In the genomic region with DNA sequence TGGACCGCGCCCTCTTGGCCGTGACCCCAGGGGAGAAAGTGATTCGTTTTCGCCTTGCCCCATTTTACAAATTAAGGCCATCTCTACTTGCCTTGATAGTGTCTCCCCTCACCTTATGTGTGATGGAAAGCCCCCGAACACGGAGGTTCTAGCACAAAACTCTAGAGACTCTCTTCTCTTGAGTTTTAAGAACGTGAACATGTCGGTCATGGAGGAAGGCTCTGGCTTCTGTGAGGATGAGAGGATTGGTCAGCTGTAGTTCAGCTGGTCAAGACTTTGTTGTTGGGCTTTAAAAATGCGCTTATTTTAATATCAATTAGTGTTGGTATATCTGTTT, we compare ENCODE assay signal across 8 cellular contexts. TPM values are rescaled to one million over a fixed set of nuclear protein-coding genes. Genes with fewer than 3 reads are reported as not detected.
DNase-seq lines count a peak whose midpoint lies in the region; ATAC-seq and TF ChIP-seq lines count a peak whose summit lies in the region.

No MANE protein-coding gene starts in this region.

- H2AFZ ChIP-seq in OCI-LY7 (ENCODE audit: low read length) (peak overlapping the region; percentile 76), neuron (ENCODE audit: low read depth, low read length) (peak overlapping the region; percentile 79)

- POLR2A ChIA-PET in CD8-positive, alpha-beta T cell (lab: Charles Lee): no interaction called here
- POLR2A ChIA-PET in OCI-LY7 (lab: Charles Lee): interaction anchor here (0.5 to 2.2 kb wide), 5 partner anchors 9 to 608 kb away, joined by 3 to 8 read pairs (median 3); no protein-coding TSS in a partner anchor

- H3K9me2 ChIP-seq in OCI-LY7 (ENCODE audit: insufficient read depth, low read length): no peaks in the 10 kb centered on the region

- peak; percentile 38 for ATAC-seq in CD8-positive, alpha-beta T cell
- ATAC-seq in GM21576 (IDR thresholded peaks at IDR 0.05; ENCODE audit: unreplicated experiment): peak; percentile 16
- no peak for ATAC-seq in HG02571 (IDR thresholded peaks at IDR 0.05; ENCODE audit: unreplicated experiment)

- peaks cover 31% of the 10 kb centered on the region for H3K36me3 Mint-ChIP-seq in CD8-positive, alpha-beta T cell

- H3K79me2 ChIP-seq in OCI-LY7 (ENCODE audit: insufficient read depth, low read depth, low read length): peaks cover 36% of the 10 kb centered on the region

- CTCF ChIA-PET in CD8-positive, alpha-beta T cell (lab: Charles Lee): interaction anchor here (1.2 to 2.6 kb wide), 2 partner anchors 19 to 114 kb away, joined by 3 to 7 read pairs; no protein-coding TSS in a partner anchor
- CTCF ChIA-PET in OCI-LY7 (lab: Charles Lee; ENCODE audit: unreplicated experiment): no interaction called here

- no peaks in the 10 kb centered on the region for H3K9me3 ChIP-seq in CD8-positive, alpha-beta T cell (ENCODE audit: low read length)
- peaks cover 19% of the 10 kb centered on the region for H3K9me3 ChIP-seq in OCI-LY7 (ENCODE audit: low read length)
- H3K9me3 ChIP-seq in neuron (ENCODE audit: low read length): no peaks in the 10 kb centered on the region

- peaks cover 26% of the 10 kb centered on the region for H3K4me1 Mint-ChIP-seq in CD8-positive, alpha-beta T cell (ENCODE audit: low read depth)

- peak overlapping the region; percentile 91 for H3K27ac Mint-ChIP-seq in CD8-positive, alpha-beta T cell

- no peaks in the 10 kb centered on the region for H3K27me3 ChIP-seq in CD8-positive, alpha-beta T cell (ENCODE audit: insufficient read depth, low read length)
- H3K27me3 ChIP-seq in neuron (ENCODE audit: insufficient read depth, low read length): peaks cover 8% of the 10 kb centered on the region

- H3K4me1 ChIP-seq in CD8-positive, alpha-beta T cell (ENCODE audit: insufficient read depth, low read length): peaks cover 11% of the 10 kb centered on the region
- H3K4me1 ChIP-seq in OCI-LY7 (ENCODE audit: insufficient read depth, low read length, poor library complexity, severe bottlenecking) (peaks cover 9% of the 10 kb centered on the region), neuron (ENCODE audit: insufficient read depth, low read length) (peaks cover 4% of the 10 kb centered on the region)

- in situ Hi-C loops in KBM-7 (cut with MboI; ENCODE audit: low pct_unique_long_range_greater_than_20kb, low sequenced_read_pairs): no loop called here

- H3K4me3 Mint-ChIP-seq in CD8-positive, alpha-beta T cell: peak overlapping the region; percentile 94

- no peak for DNase-seq in CD8-positive, alpha-beta T cell
- no peak for DNase-seq in OCI-LY7 (ENCODE audit: low spot score)
- no peak for DNase-seq in epithelial cell of prostate (ENCODE audit: low read depth, low spot score)
- DNase-seq in occipital lobe (lab: John Stamatoyannopoulos, UW): no peak
- no peak for DNase-seq in KBM-7

- H4K20me1 ChIP-seq in OCI-LY7 (ENCODE audit: insufficient read depth, low read length): no peaks in the 10 kb centered on the region

- peak overlapping the region; percentile 77 for H3K4me2 ChIP-seq in OCI-LY7 (ENCODE audit: low read length)

- peaks cover 12% of the 10 kb centered on the region for H3K36me3 ChIP-seq in CD8-positive, alpha-beta T cell (ENCODE audit: insufficient read depth, low read length)
- H3K36me3 ChIP-seq in OCI-LY7 (ENCODE audit: insufficient read depth, low read length): peaks cover 26% of the 10 kb centered on the region
- peaks cover 27% of the 10 kb centered on the region for H3K36me3 ChIP-seq in neuron (ENCODE audit: insufficient read depth, low read length)

- no peaks in the 10 kb centered on the region for H3K9me3 Mint-ChIP-seq in CD8-positive, alpha-beta T cell

- intact Hi-C loops in CD8-positive, alpha-beta T cell (cut with DNase I, micrococcal nuclease): loop anchor here (2.0 to 10.0 kb wide), 7 partner anchors 234 to 1891 kb away; partner anchors contain the start of genes DCAF17 (in 1 of the 2), DLX2 (in 1 of the 2), GORASP2 (in 1 of the 2) and HAT1 (in 1 of the 2)
- intact Hi-C loops in OCI-LY7 (cut with micrococcal nuclease; ENCODE audit: unreplicated experiment): loop anchor here (5.0 kb wide), 1 partner anchor 91 kb away; no protein-coding TSS in a partner anchor

- H3K4me3 ChIP-seq in CD8-positive, alpha-beta T cell (ENCODE audit: low read depth, low read length): peak overlapping the region; percentile 89
- H3K4me3 ChIP-seq in OCI-LY7 (ENCODE audit: low read depth, low read length, poor library complexity, severe bottlenecking) (peak overlapping the region; percentile 87), neuron (ENCODE audit: low read length) (peak overlapping the region; percentile 84)

- H3K27me3 Mint-ChIP-seq in CD8-positive, alpha-beta T cell (ENCODE audit: low read depth): no peaks in the 10 kb centered on the region

- no peak for TF ChIP-seq CTCF in CD8-positive, alpha-beta T cell (IDR thresholded peaks at IDR 0.05)
- no peak for TF ChIP-seq CTCF in OCI-LY7 (conservative IDR thresholded peaks at IDR 0.05; ENCODE audit: low read length)

- H3K27ac ChIP-seq in CD8-positive, alpha-beta T cell (ENCODE audit: low read depth, low read length): peak overlapping the region; percentile 45
- H3K27ac ChIP-seq in OCI-LY7 (ENCODE audit: low read depth, low read length, poor library complexity, severe bottlenecking): peak overlapping the region; percentile 38
- H3K27ac ChIP-seq in epithelial cell of prostate: peak overlapping the region; percentile 85

- BruUV-seq in OCI-LY7 (replicated peaks; lab: Mats Ljungman, UMichigan): no TSS peak

RNA-seq across cellular contexts. Expression of gene DYNC1I2, which starts 0.8 kb away (rescaled TPM):
- 1 to 10 TPM; 6.9 to 9.1 TPM for total RNA-seq in CD8-positive, alpha-beta T cell
- total RNA-seq in OCI-LY7 (2014; rRNA removed; shearing (Covaris generic)): 42.3 and 57.8 TPM in 2 replicates
- total RNA-seq in OCI-LY7 (2022) (58.5 and 60.1 TPM in 2 replicates), occipital lobe (262 TPM)

Comparison
In these comparisons a context has a peak if more than half of its experiments do, and no peak if none do; other contexts are left out.
1. RNA of gene DYNC1I2, which starts 0.8 kb away (total RNA-seq): 262 TPM in occipital lobe (single experiment) and 42.3 to 60.1 TPM in OCI-LY7; 6.9 to 9.1 TPM in CD8-positive, alpha-beta T cell; every median in the first group is over 4 times any median in the second.
2. Peak in every context shown above with its lines, with median percentiles within 50 percentile points of each other: H3K27ac ChIP-seq and H3K4me3 ChIP-seq.